12 cellular contexts compared by ENCODE assay signal in genomic region chr11:6695377-6695776, GRCh38. TPM values are rescaled to one million over a fixed set of nuclear protein-coding genes. Genes with fewer than 3 reads are reported as not detected.
A peak's percentile ranks its signal among the peaks of the same experiment; 100 is the strongest.
DNase-seq lines count a peak whose midpoint lies in the region; ATAC-seq, FAIRE-seq and TF ChIP-seq lines count a peak whose summit lies in the region.
"Had no signal": no experiment of that assay in that cellular context is flagged by ENCODE, and none has a peak within 500 bp of the region (broad histone marks: within the 10 kb centered on the region; RNA-seq: fewer than 3 reads in every experiment).

No MANE protein-coding gene starts in this region.

- H3K27me3 ChIP-seq in astrocyte (ENCODE audit: insufficient read depth, low read length): no peaks in the 10 kb centered on the region

- no peaks in the 10 kb centered on the region for H3K27me3 Mint-ChIP-seq in astrocyte (ENCODE audit: low read depth, unreplicated experiment)

- H3K4me1 Mint-ChIP-seq in astrocyte (ENCODE audit: low read depth, unreplicated experiment): peaks cover 8% of the 10 kb centered on the region

- peak; percentile 64 for ATAC-seq in activated CD4-positive, CD25-positive, alpha-beta regulatory T cell treated with anti-CD3 and anti-CD28 coated beads, Interleukin-2, amount 50 U/mL, for 24 hours
- ATAC-seq in HG03439 (IDR thresholded peaks at IDR 0.05; ENCODE audit: unreplicated experiment): no peak

- no peak overlapping the region for H3K9ac ChIP-seq in astrocyte (ENCODE audit: low read length)

- FAIRE-seq in astrocyte (lab: Jason Lieb, UNC): no peak
- FAIRE-seq: frontal cortex had no signal

- no peaks in the 10 kb centered on the region for H3K79me2 ChIP-seq in astrocyte (ENCODE audit: insufficient read depth, low read length)

- no peak overlapping the region for H3K27ac ChIP-seq in astrocyte (ENCODE audit: low read depth, low read length)
- H3K27ac ChIP-seq: 22Rv1 had no signal

- H3K36me3 ChIP-seq in astrocyte (ENCODE audit: insufficient read depth, low read length): no peaks in the 10 kb centered on the region

- no peak overlapping the region for H3K4me3 Mint-ChIP-seq in astrocyte (ENCODE audit: unreplicated experiment)

- no peak overlapping the region for H3K4me3 ChIP-seq in astrocyte (ENCODE audit: insufficient read depth, low read depth, low read length)

- no peaks in the 10 kb centered on the region for H3K36me3 Mint-ChIP-seq in astrocyte (ENCODE audit: low read depth, unreplicated experiment)

- no peaks in the 10 kb centered on the region for H3K9me3 Mint-ChIP-seq in astrocyte (ENCODE audit: unreplicated experiment)

- H3K27ac Mint-ChIP-seq in astrocyte (ENCODE audit: unreplicated experiment): no peak overlapping the region

- H2AFZ ChIP-seq in astrocyte (ENCODE audit: low read depth, low read length): no peak overlapping the region

- peak overlapping the region; percentile 27 for H3K4me2 ChIP-seq in astrocyte (ENCODE audit: low read length)

- no peaks in the 10 kb centered on the region for H3K9me3 ChIP-seq in astrocyte (ENCODE audit: insufficient read depth, low read depth, low read length)

- peaks cover 23% of the 10 kb centered on the region for H3K4me1 ChIP-seq in astrocyte (ENCODE audit: insufficient read depth, low read length)

- no peak for TF ChIP-seq CTCF in astrocyte (IDR thresholded peaks at IDR 0.05; ENCODE audit: insufficient read depth, low read depth, low read length)

- no peaks in the 10 kb centered on the region for H4K20me1 ChIP-seq in astrocyte (ENCODE audit: insufficient read depth, low read length)

- no peak for DNase-seq in activated CD4-positive, CD25-positive, alpha-beta regulatory T cell treated with anti-CD3 and anti-CD28 coated beads, Interleukin-2, amount 50 U/mL, for 72 hours
- DNase-seq in astrocyte (ENCODE audit: low read depth): peak; percentile 63
- DNase-seq in iris pigment epithelial cell (ENCODE audit: low read depth): peak; percentile 81
- DNase-seq in stromal cell of bone marrow (ENCODE audit: low read depth): peak; percentile 83
- DNase-seq in GM19240 (ENCODE audit: insufficient read length, low spot score): no peak
- DNase-seq in LoVo (ENCODE audit: low spot score): no peak
- DNase-seq: activated effector memory CD4-positive, alpha-beta T cell treated with anti-CD3 and anti-CD28 coated beads, Interleukin-2, amount 50 U/mL, for 16 hours; GOT3 had no signal

RNA-seq across cellular contexts. Expression of gene MRPL17, which starts 12.2 kb away (rescaled TPM):
- total RNA-seq in astrocyte: 89.2 and 89.9 TPM in 2 replicates

RNA-seq across cellular contexts. Expression of gene DCHS1, which starts 39.8 kb away (rescaled TPM):
- total RNA-seq in astrocyte: 7.7 and 8.4 TPM in 2 replicates

Comparison
In these comparisons a context has a peak if more than half of its experiments do, and no peak if none do; other contexts are left out.
1. DNase-seq: peak in astrocyte (single experiment), iris pigment epithelial cell (single experiment) and stromal cell of bone marrow (single experiment); none in activated CD4-positive, CD25-positive, alpha-beta regulatory T cell treated with anti-CD3 and anti-CD28 coated beads, Interleukin-2, amount 50 U/mL, for 72 hours (single experiment), GM19240 (single experiment) and LoVo (single experiment).